ENCODE assay signal across 8 cellular contexts in genomic region chr10:122981066-122981464, GRCh38. TPM values are rescaled to one million over a fixed set of nuclear protein-coding genes. Genes with fewer than 3 reads are reported as not detected.
DNase-seq lines count a peak whose midpoint lies in the region; ATAC-seq and TF ChIP-seq lines count a peak whose summit lies in the region.

No MANE protein-coding gene starts in this region.

- no peaks in the 10 kb centered on the region for H3K9me3 Mint-ChIP-seq in activated CD4-positive, alpha-beta T cell treated with anti-CD3 and anti-CD28 coated beads, Interleukin-2, amount 10 ng/mL, durations not matched to agents 24 days and 14 days

- 0 out of 2 replicates have a peak, but pooled peaks cover 3% of the 10 kb centered on the region for H3F3A ChIP-seq in MM.1S (ENCODE audit: insufficient read depth, low read length)

- H3K9ac ChIP-seq in MM.1S (ENCODE audit: low read length) (peak overlapping the region; percentile 32; the same call in 1 of the 2 replicates), adipocyte (ENCODE audit: low read length) (peak overlapping the region; percentile 81), subcutaneous abdominal adipose tissue (ENCODE audit: low read length in 5 of 5) (peak overlapping the region in 1 of 5 donors; percentile 19)

- H3K79me2 ChIP-seq in MM.1S (ENCODE audit: low read length): no peaks in the 10 kb centered on the region

- intact Hi-C loops in activated CD4-positive, alpha-beta T cell treated with anti-CD3 and anti-CD28 coated beads, Interleukin-2, amount 10 ng/mL, durations not matched to agents 24 days and 14 days (cut with micrococcal nuclease): no loop called here
- intact Hi-C loops in posterior vena cava (cut with DNase I): no loop called here

- no peak for ATAC-seq in GM18520 (IDR thresholded peaks at IDR 0.05; ENCODE audit: unreplicated experiment)

- no peak overlapping the region for H3K27ac ChIP-seq in MM.1S (ENCODE audit: low read length)
- no peak overlapping the region for H3K27ac ChIP-seq in subcutaneous abdominal adipose tissue (ENCODE audit: low read depth, low read length)

- peak overlapping the region; percentile 82 for H3K4me2 ChIP-seq in MM.1S (ENCODE audit: low read depth, low read length)

- peaks cover 16% of the 10 kb centered on the region for H3K4me1 Mint-ChIP-seq in activated CD4-positive, alpha-beta T cell treated with anti-CD3 and anti-CD28 coated beads, Interleukin-2, amount 10 ng/mL, durations not matched to agents 24 days and 14 days

- H3K27me3 Mint-ChIP-seq in activated CD4-positive, alpha-beta T cell treated with anti-CD3 and anti-CD28 coated beads, Interleukin-2, amount 10 ng/mL, durations not matched to agents 24 days and 14 days: peaks cover 7% of the 10 kb centered on the region

- no peaks in the 10 kb centered on the region for H3K9me2 ChIP-seq in MM.1S (replicated peaks; ENCODE audit: insufficient read depth, low read length)

- H3K9me3 ChIP-seq in MM.1S (replicated peaks; ENCODE audit: insufficient read depth, low read length): no peaks in the 10 kb centered on the region
- H3K9me3 ChIP-seq in adipocyte (ENCODE audit: control insufficient read depth, low read length): no peaks in the 10 kb centered on the region
- H3K9me3 ChIP-seq in subcutaneous abdominal adipose tissue (ENCODE audit: control insufficient read depth in 5 of 5, low read length in 5 of 5): no peaks in the 10 kb centered on the region

- no peaks in the 10 kb centered on the region for H4K20me1 ChIP-seq in MM.1S (ENCODE audit: insufficient read depth, low read length)

- DNase-seq in activated CD4-positive, alpha-beta T cell treated with anti-CD3 and anti-CD28 coated beads, Interleukin-2, amount 10 ng/mL, durations not matched to agents 24 days and 14 days: peak; percentile 58
- no peak for DNase-seq in activated CD4-positive, alpha-beta T cell treated with anti-CD3 and anti-CD28 coated beads for 1 hour
- peak; percentile 46 for DNase-seq in MM.1S
- peak; percentile 70 for DNase-seq in adipocyte (ENCODE audit: low read depth)
- peak; percentile 47 for DNase-seq in iPS-NIHi7 (ENCODE audit: extremely low spot score)
- no peak for DNase-seq in posterior vena cava (ENCODE audit: low spot score)

- peaks cover 7% of the 10 kb centered on the region; the same call in 1 of the 2 replicates for H3K4me1 ChIP-seq in MM.1S (ENCODE audit: low read length)
- peaks cover 14% of the 10 kb centered on the region for H3K4me1 ChIP-seq in adipocyte (ENCODE audit: control insufficient read depth, insufficient read depth, low read length)
- H3K4me1 ChIP-seq in subcutaneous abdominal adipose tissue (ENCODE audit: control insufficient read depth in 5 of 5, insufficient read depth in 5 of 5, low read length in 5 of 5): peaks cover 0 to 15% (median 13%) of the 10 kb centered on the region in 5 donors

- H2AFZ ChIP-seq in MM.1S (ENCODE audit: low read length): peak overlapping the region; percentile 63

- H3K27ac Mint-ChIP-seq in activated CD4-positive, alpha-beta T cell treated with anti-CD3 and anti-CD28 coated beads, Interleukin-2, amount 10 ng/mL, durations not matched to agents 24 days and 14 days: peak overlapping the region; percentile 98

- TF ChIP-seq CTCF in MM.1S (IDR thresholded peaks at IDR 0.05; ENCODE audit: low read length): peak; percentile 50

- H3K36me3 ChIP-seq in MM.1S (replicated peaks; ENCODE audit: insufficient read depth, low read length): no peaks in the 10 kb centered on the region
- peaks cover 5% of the 10 kb centered on the region for H3K36me3 ChIP-seq in adipocyte (ENCODE audit: control insufficient read depth, insufficient read depth, low read length, severe bottlenecking)
- peaks cover 0 to 3% (median 0%) of the 10 kb centered on the region in 5 donors for H3K36me3 ChIP-seq in subcutaneous abdominal adipose tissue (ENCODE audit: control insufficient read depth in 5 of 5, insufficient read depth in 5 of 5, low read length in 5 of 5)

- peak overlapping the region; percentile 68 for H3K4me3 ChIP-seq in MM.1S (ENCODE audit: low read length)
- H3K4me3 ChIP-seq in adipocyte (ENCODE audit: low read length): peak overlapping the region; percentile 90
- peak overlapping the region; percentile 64 to 91 (median 78) for H3K4me3 ChIP-seq in subcutaneous abdominal adipose tissue (ENCODE audit: low read depth in 1 of 5, low read length in 5 of 5)

- peak overlapping the region; percentile 91 for H3K4me3 Mint-ChIP-seq in activated CD4-positive, alpha-beta T cell treated with anti-CD3 and anti-CD28 coated beads, Interleukin-2, amount 10 ng/mL, durations not matched to agents 24 days and 14 days

- no peaks in the 10 kb centered on the region for H3K27me3 ChIP-seq in MM.1S (replicated peaks; ENCODE audit: insufficient read depth, low read length)
- no peaks in the 10 kb centered on the region for H3K27me3 ChIP-seq in adipocyte (replicated peaks; ENCODE audit: control insufficient read depth, insufficient read depth, low read length)
- H3K27me3 ChIP-seq in subcutaneous abdominal adipose tissue (ENCODE audit: control insufficient read depth in 5 of 5, insufficient read depth in 4 of 5, low read length in 5 of 5): no peaks in the 10 kb centered on the region

- peaks cover 2% of the 10 kb centered on the region for H3K36me3 Mint-ChIP-seq in activated CD4-positive, alpha-beta T cell treated with anti-CD3 and anti-CD28 coated beads, Interleukin-2, amount 10 ng/mL, durations not matched to agents 24 days and 14 days (ENCODE audit: low read depth)

RNA-seq across cellular contexts. Expression of gene PSTK, which starts 0.9 kb away (rescaled TPM):
- total RNA-seq in activated CD4-positive, alpha-beta T cell treated with anti-CD3 and anti-CD28 coated beads, Interleukin-2, amount 10 ng/mL, durations not matched to agents 24 days and 14 days: 4.5 and 4.8 TPM in 2 replicates
- total RNA-seq in posterior vena cava: 1 to 10 TPM; 2.3 to 3.4 TPM

RNA-seq across cellular contexts. Expression of gene C10orf88, which starts 27.0 kb away (rescaled TPM):
- total RNA-seq in activated CD4-positive, alpha-beta T cell treated with anti-CD3 and anti-CD28 coated beads, Interleukin-2, amount 10 ng/mL, durations not matched to agents 24 days and 14 days: 13.9 and 15.7 TPM in 2 replicates
- total RNA-seq in posterior vena cava: 1 to 10 TPM; 4.9 to 9.3 TPM

RNA-seq across cellular contexts. Expression of gene IKZF5, which starts 27.5 kb away (rescaled TPM):
- total RNA-seq in activated CD4-positive, alpha-beta T cell treated with anti-CD3 and anti-CD28 coated beads, Interleukin-2, amount 10 ng/mL, durations not matched to agents 24 days and 14 days: 17.9 and 18.3 TPM in 2 replicates
- 10 to 100 TPM; 15.5 to 19.1 TPM for total RNA-seq in posterior vena cava

RNA-seq across cellular contexts. Expression of gene ACADSB, which starts 27.7 kb away (rescaled TPM):
- 21.3 and 21.6 TPM in 2 replicates for total RNA-seq in activated CD4-positive, alpha-beta T cell treated with anti-CD3 and anti-CD28 coated beads, Interleukin-2, amount 10 ng/mL, durations not matched to agents 24 days and 14 days
- total RNA-seq in posterior vena cava: 10 to 100 TPM; 18.1 to 20.9 TPM

Comparison
In these comparisons a context has a peak if more than half of its experiments do, and no peak if none do; other contexts are left out.
1. DNase-seq: peak in activated CD4-positive, alpha-beta T cell treated with anti-CD3 and anti-CD28 coated beads, Interleukin-2, amount 10 ng/mL, durations not matched to agents 24 days and 14 days (single experiment), MM.1S (single experiment), adipocyte (single experiment) and iPS-NIHi7 (single experiment); none in activated CD4-positive, alpha-beta T cell treated with anti-CD3 and anti-CD28 coated beads for 1 hour (single experiment) and posterior vena cava (single experiment).
2. Peak in every context shown above with its lines, with median percentiles within 50 percentile points of each other: H3K4me3 ChIP-seq.